In genomic region chr19:10699650-10700335, GRCh38 we compare ENCODE assay signal across 8 cellular contexts. TPM values are rescaled to one million over a fixed set of nuclear protein-coding genes. Genes with fewer than 3 reads are reported as not detected.
DNase-seq lines count a peak whose midpoint lies in the region; ATAC-seq, FAIRE-seq and TF ChIP-seq lines count a peak whose summit lies in the region.

No MANE protein-coding gene starts in this region.

- no peaks in the 10 kb centered on the region for H3K9me2 ChIP-seq in GM23338 (ENCODE audit: insufficient read depth)

- no peaks in the 10 kb centered on the region for H3K9me3 ChIP-seq in endothelial cell of umbilical vein (replicated peaks; ENCODE audit: control insufficient read depth, insufficient read depth, low read length)
- H3K9me3 ChIP-seq in parathyroid adenoma (ENCODE audit: control insufficient read depth, low read length), result no peaks in the 10 kb centered on the region

- H3K9ac ChIP-seq in endothelial cell of umbilical vein (replicated peaks; ENCODE audit: extremely low read depth, insufficient read depth, low read length) (no peak overlapping the region), parathyroid adenoma (no peak overlapping the region)

- TF ChIP-seq POLR2A in endothelial cell of umbilical vein (IDR thresholded peaks at IDR 0.05; ENCODE audit: low read depth, low read length), result no peak

- no peaks in the 10 kb centered on the region; the same call in 1 of the 3 replicates for H3K9me3 Mint-ChIP-seq in GM23338

- H3K4me2 ChIP-seq in GM23338, result no peak overlapping the region
- no peak overlapping the region for H3K4me2 ChIP-seq in endothelial cell of umbilical vein (ENCODE audit: insufficient read depth, low read length)
- no peak overlapping the region for H3K4me2 ChIP-seq in parathyroid adenoma (ENCODE audit: low read length)

- H3K36me3 Mint-ChIP-seq in GM23338 (ENCODE audit: low read depth), result peaks cover 5% of the 10 kb centered on the region

- peaks cover 11% of the 10 kb centered on the region for H3K4me1 Mint-ChIP-seq in GM23338

- no peak overlapping the region for H2AFZ ChIP-seq in GM23338
- no peak overlapping the region for H2AFZ ChIP-seq in endothelial cell of umbilical vein (ENCODE audit: low read depth, low read length)
- no peak overlapping the region for H2AFZ ChIP-seq in parathyroid adenoma

- no peaks in the 10 kb centered on the region; the same call in 1 of the 2 replicates for H3K4me1 ChIP-seq in GM23338 (ENCODE audit: insufficient read depth)
- H3K4me1 ChIP-seq in endothelial cell of umbilical vein (ENCODE audit: control insufficient read depth, extremely low read depth, insufficient read depth, low read length), result peaks cover 17% of the 10 kb centered on the region
- H3K4me1 ChIP-seq in parathyroid adenoma, result peaks cover 5% of the 10 kb centered on the region

- no peak overlapping the region for H3K4me3 Mint-ChIP-seq in GM23338

- H3K27me3 ChIP-seq in GM23338 (ENCODE audit: insufficient read depth), result no peaks in the 10 kb centered on the region
- no peaks in the 10 kb centered on the region for H3K27me3 ChIP-seq in endothelial cell of umbilical vein (ENCODE audit: control insufficient read depth in 2 of 2, insufficient read depth in 2 of 2, low read length in 2 of 2)
- no peaks in the 10 kb centered on the region for H3K27me3 ChIP-seq in parathyroid adenoma (ENCODE audit: control insufficient read depth, insufficient read depth, low read length)

- FAIRE-seq in endothelial cell of umbilical vein (lab: Jason Lieb, UNC), result peak; percentile 79

- H3K27ac ChIP-seq in GM23338 (ENCODE audit: low read depth) (no peak overlapping the region), endothelial cell of umbilical vein (ENCODE audit: insufficient read depth, low read depth, low read length) (no peak overlapping the region), parathyroid adenoma (no peak overlapping the region)

- H3K36me3 ChIP-seq in GM23338 (ENCODE audit: insufficient read depth) (no peaks in the 10 kb centered on the region), endothelial cell of umbilical vein (ENCODE audit: control insufficient read depth in 2 of 2, extremely low read depth in 1 of 2, insufficient read depth in 2 of 2, low read length in 2 of 2) (no peaks in the 10 kb centered on the region), parathyroid adenoma (ENCODE audit: control insufficient read depth, insufficient read depth, low read length) (no peaks in the 10 kb centered on the region)

- CTCF ChIA-PET in endothelial cell of umbilical vein (lab: Charles Lee), result interaction anchor here (0.6 to 5.5 kb wide), 71 partner anchors 9 to 309 kb away, joined by 3 to 135 read pairs (median 4); partner anchors contain the start of genes CDC37, CDKN2D and DNM2

- dilution Hi-C loops in endothelial cell of umbilical vein (cut with MboI; ENCODE audit: extremely low pct_ligation_motif_present, low sequenced_read_pairs), result no loop called here

- H3F3A ChIP-seq in GM23338 (replicated peaks; ENCODE audit: low read depth), result peaks cover 18% of the 10 kb centered on the region

- H4K20me1 ChIP-seq in GM23338 (replicated peaks; ENCODE audit: insufficient read depth) (0 out of 2 replicates have a peak, but pooled peaks cover 2% of the 10 kb centered on the region), endothelial cell of umbilical vein (replicated peaks; ENCODE audit: control insufficient read depth, extremely low read depth, insufficient read depth, low read length) (no peaks in the 10 kb centered on the region)

- ATAC-seq in GM23338 (peak; percentile 5), GM19328 (IDR thresholded peaks at IDR 0.05; ENCODE audit: unreplicated experiment) (no peak), HG03521 (IDR thresholded peaks at IDR 0.05; ENCODE audit: unreplicated experiment) (no peak)

- POLR2A ChIA-PET in endothelial cell of umbilical vein (lab: Charles Lee), result interaction anchor here (0.6 to 0.7 kb wide), 2 partner anchors 49 to 228 kb away, joined by 3 to 8 read pairs; no protein-coding TSS in a partner anchor

- TF ChIP-seq CTCF in AG09319 (IDR thresholded peaks at IDR 0.05; ENCODE audit: low read depth, low read length) (peak; percentile 57), GM23338 (conservative IDR thresholded peaks at IDR 0.05; ENCODE audit: low read depth in 2 of 2) (peak; percentile 70 to 82), endothelial cell of umbilical vein (IDR thresholded peaks at IDR 0.05; ENCODE audit: extremely low read depth in 1 of 2, insufficient read depth in 1 of 2, low read depth in 1 of 2, low read length in 2 of 2) (peak; percentile 51), parathyroid adenoma (IDR thresholded peaks at IDR 0.05) (peak; percentile 52)

- 0 out of 2 replicates have a peak, but pooled peaks cover 4% of the 10 kb centered on the region for H3K79me2 ChIP-seq in GM23338 (replicated peaks; ENCODE audit: insufficient read depth)
- H3K79me2 ChIP-seq in endothelial cell of umbilical vein (ENCODE audit: control insufficient read depth, insufficient read depth, low read length), result no peaks in the 10 kb centered on the region
- H3K79me2 ChIP-seq in parathyroid adenoma, result peaks cover 3% of the 10 kb centered on the region

- H3K4me3 ChIP-seq in GM23338, result no peak overlapping the region
- no peak overlapping the region for H3K4me3 ChIP-seq in endothelial cell of umbilical vein (replicated peaks in 1 of 3; ENCODE audit: insufficient read depth in 1 of 3, low read depth in 1 of 3, low read length in 3 of 3)
- H3K4me3 ChIP-seq in parathyroid adenoma (ENCODE audit: low read depth, low read length), result no peak overlapping the region

- no peak overlapping the region for H3K27ac Mint-ChIP-seq in GM23338

- no TSS peak for BruUV-seq in endothelial cell of umbilical vein (replicated peaks; lab: Mats Ljungman, UMichigan)

- H3K27me3 Mint-ChIP-seq in GM23338 (ENCODE audit: insufficient read depth, low read depth, poor library complexity), result peaks cover 17% of the 10 kb centered on the region

- DNase-seq in AG09319 (ENCODE audit: extremely low read depth, low read depth), result no peak
- DNase-seq in GM23338 (ENCODE audit: low spot score), result peak; percentile 92
- DNase-seq in NCI-H82 treated with DMSO at 0.1 percent for 48 hours (lab: John Stamatoyannopoulos, UW; ENCODE audit: unreplicated experiment), result peak; percentile 14
- peak; percentile 34 to 55 for DNase-seq in activated CD8-positive, alpha-beta memory T cell treated with anti-CD3 and anti-CD28 coated beads for 1 hour (ENCODE audit: extremely low read depth in 1 of 2, low read depth in 1 of 2)
- DNase-seq in endothelial cell of umbilical vein (ENCODE audit: low read depth, low spot score), result peak; percentile 64

- H3K9me1 ChIP-seq in endothelial cell of umbilical vein (replicated peaks; ENCODE audit: control insufficient read depth, extremely low read depth, insufficient read depth, low read length), result no peaks in the 10 kb centered on the region

- intact Hi-C loops in endothelial cell of umbilical vein (cut with micrococcal nuclease), result loop anchor here (1.0 to 10.0 kb wide), 6 partner anchors 118 to 297 kb away; partner anchors contain the start of genes CDC37 and CDKN2D

TF ChIP-seq in endothelial cell of umbilical vein, 7 proteins besides CTCF, POLR2A, EP300 and RAD21:
- TF ChIP-seq FOS (IDR thresholded peaks at IDR 0.05; ENCODE audit: borderline replicate concordance, insufficient read depth, low read length), result no peak
- TF ChIP-seq EZH2 (IDR thresholded peaks at IDR 0.05; ENCODE audit: borderline replicate concordance, low read depth, low read length, severe bottlenecking), result no peak
- no peak for TF ChIP-seq GATA2 (IDR thresholded peaks at IDR 0.05; ENCODE audit: insufficient read depth, insufficient read length, low read depth, low read length)
- TF ChIP-seq MYC (IDR thresholded peaks at IDR 0.05; ENCODE audit: low read depth, low read length), result no peak
TF ChIP-seq in endothelial cell of umbilical vein: peak in this region for 0.

RNA-seq across cellular contexts. Expression of gene QTRT1, which starts 1.4 kb away (rescaled TPM):
- total RNA-seq in GM23338 (2014; rRNA removed; shearing (Covaris generic)), result 54.5 and 61.2 TPM in 2 replicates
- polyA plus RNA-seq in GM23338 (2016; fragmentation: Nextera tagmentation; extraction: Ambion mirVana) (77.4 and 83.5 TPM in 2 replicates), endothelial cell of umbilical vein (61.0 and 64.9 TPM in 2 replicates)
- total RNA-seq in endothelial cell of umbilical vein, result 38.2 and 41.7 TPM in 2 replicates
- 36.7 and 47.9 TPM in 2 replicates for polyA plus RNA-seq in endothelial cell of umbilical vein (2011; cell fraction: cytosol; rRNA removed)
- 149 and 158 TPM in 2 replicates for polyA plus RNA-seq in endothelial cell of umbilical vein (2011; cell fraction: nucleus; rRNA removed)
- 39.2 and 46.7 TPM in 2 replicates for polyA plus RNA-seq in endothelial cell of umbilical vein (2012)
- 13.0 and 17.8 TPM in 2 replicates for polyA minus RNA-seq in endothelial cell of umbilical vein
- 16.8 TPM for polyA minus RNA-seq in endothelial cell of umbilical vein (2011; cell fraction: cytosol; rRNA and poly(A)+ RNA removed)
- polyA minus RNA-seq in endothelial cell of umbilical vein (2011; cell fraction: nucleus; rRNA and poly(A)+ RNA removed), result 16.3 and 22.8 TPM in 2 replicates

RNA-seq across cellular contexts. Expression of gene DNM2, which starts 18.1 kb away (rescaled TPM):
- total RNA-seq in GM23338 (2014; rRNA removed; shearing (Covaris generic)), result 107 and 138 TPM in 2 replicates
- polyA plus RNA-seq in GM23338 (2016; fragmentation: Nextera tagmentation; extraction: Ambion mirVana) (40.0 and 40.7 TPM in 2 replicates), endothelial cell of umbilical vein (81.8 and 89.9 TPM in 2 replicates)
- total RNA-seq in endothelial cell of umbilical vein, result 164 and 175 TPM in 2 replicates
- polyA plus RNA-seq in endothelial cell of umbilical vein (2011; cell fraction: cytosol; rRNA removed), result 59.6 and 61.8 TPM in 2 replicates
- 239 and 272 TPM in 2 replicates for polyA plus RNA-seq in endothelial cell of umbilical vein (2011; cell fraction: nucleus; rRNA removed)
- polyA plus RNA-seq in endothelial cell of umbilical vein (2012), result 107 and 132 TPM in 2 replicates
- 201 and 205 TPM in 2 replicates for polyA minus RNA-seq in endothelial cell of umbilical vein
- polyA minus RNA-seq in endothelial cell of umbilical vein (2011; cell fraction: cytosol; rRNA and poly(A)+ RNA removed), result 86.9 TPM
- 220 and 223 TPM in 2 replicates for polyA minus RNA-seq in endothelial cell of umbilical vein (2011; cell fraction: nucleus; rRNA and poly(A)+ RNA removed)

RNA-seq across cellular contexts. Expression of gene ILF3, which starts 45.6 kb away (rescaled TPM):
- 544 and 573 TPM in 2 replicates for total RNA-seq in GM23338 (2014; rRNA removed; shearing (Covaris generic))
- polyA plus RNA-seq in GM23338 (2016; fragmentation: Nextera tagmentation; extraction: Ambion mirVana) (616 and 625 TPM in 2 replicates), endothelial cell of umbilical vein (186 and 187 TPM in 2 replicates)
- 425 and 459 TPM in 2 replicates for total RNA-seq in endothelial cell of umbilical vein
- 184 and 201 TPM in 2 replicates for polyA plus RNA-seq in endothelial cell of umbilical vein (2011; cell fraction: cytosol; rRNA removed)
- polyA plus RNA-seq in endothelial cell of umbilical vein (2011; cell fraction: nucleus; rRNA removed), result 1,067 and 1,150 TPM in 2 replicates
- 204 and 280 TPM in 2 replicates for polyA plus RNA-seq in endothelial cell of umbilical vein (2012)
- 170 and 173 TPM in 2 replicates for polyA minus RNA-seq in endothelial cell of umbilical vein
- 90.8 TPM for polyA minus RNA-seq in endothelial cell of umbilical vein (2011; cell fraction: cytosol; rRNA and poly(A)+ RNA removed)
- 213 and 219 TPM in 2 replicates for polyA minus RNA-seq in endothelial cell of umbilical vein (2011; cell fraction: nucleus; rRNA and poly(A)+ RNA removed)
